Comparison of ENCODE assay signal across 1 cellular context in genomic region chr11:44030996-44031395, GRCh38.
TF ChIP-seq lines count a peak whose summit lies in the region.

No MANE protein-coding gene starts in this region.

TF ChIP-seq in K562, 482 proteins besides CTCF, POLR2A, EP300 and RAD21:
- TF ChIP-seq SPI1 (IDR thresholded peaks at IDR 0.05; ENCODE audit: borderline replicate concordance, low read depth, low read length) (no peak), GTF2B (IDR thresholded peaks at IDR 0.05; ENCODE audit: extremely low read depth, insufficient read length) (no peak), CBX8 (IDR thresholded peaks at IDR 0.05; ENCODE audit: borderline replicate concordance, extremely low read depth, low read depth, low read length, poor library complexity, severe bottlenecking) (no peak), PTTG1 (tag; IDR thresholded peaks at IDR 0.05; ENCODE audit: low read depth) (no peak), FOSL1 (tag; conservative IDR thresholded peaks at IDR 0.05) (0 out of 2 replicates have a peak, but pooled peaks have one; percentile 1)
TF ChIP-seq in K562: peak in this region for 1.
